In the genomic region with DNA sequence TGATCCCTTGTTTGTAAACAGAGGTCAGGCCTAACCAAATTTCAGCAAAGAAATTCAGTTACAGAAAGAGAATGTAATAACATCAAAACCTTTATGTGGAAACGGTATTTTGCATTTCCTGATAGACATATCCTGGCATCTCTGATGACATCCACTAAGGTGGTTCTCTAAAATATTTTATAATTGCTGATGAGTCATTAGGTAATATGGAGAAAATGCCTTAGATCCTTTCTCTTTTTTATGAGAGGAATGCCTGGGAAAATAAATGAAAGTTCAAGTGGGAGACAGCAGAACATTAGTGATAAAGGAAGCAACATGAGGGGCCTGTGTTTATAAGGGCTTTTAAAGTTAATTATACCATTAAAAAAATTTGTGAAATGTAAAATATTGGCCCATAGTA, we compare ENCODE assay signal across 1 cellular context.
TF ChIP-seq lines count a peak whose summit lies in the region.

No MANE protein-coding gene starts in this region.

TF ChIP-seq in SK-N-SH treated with all-trans-retinoic acid at 6 μM for 48 hours, 23 proteins besides CTCF, POLR2A, EP300 and RAD21 (continued from another document):
- TF ChIP-seq, protein P1, sequence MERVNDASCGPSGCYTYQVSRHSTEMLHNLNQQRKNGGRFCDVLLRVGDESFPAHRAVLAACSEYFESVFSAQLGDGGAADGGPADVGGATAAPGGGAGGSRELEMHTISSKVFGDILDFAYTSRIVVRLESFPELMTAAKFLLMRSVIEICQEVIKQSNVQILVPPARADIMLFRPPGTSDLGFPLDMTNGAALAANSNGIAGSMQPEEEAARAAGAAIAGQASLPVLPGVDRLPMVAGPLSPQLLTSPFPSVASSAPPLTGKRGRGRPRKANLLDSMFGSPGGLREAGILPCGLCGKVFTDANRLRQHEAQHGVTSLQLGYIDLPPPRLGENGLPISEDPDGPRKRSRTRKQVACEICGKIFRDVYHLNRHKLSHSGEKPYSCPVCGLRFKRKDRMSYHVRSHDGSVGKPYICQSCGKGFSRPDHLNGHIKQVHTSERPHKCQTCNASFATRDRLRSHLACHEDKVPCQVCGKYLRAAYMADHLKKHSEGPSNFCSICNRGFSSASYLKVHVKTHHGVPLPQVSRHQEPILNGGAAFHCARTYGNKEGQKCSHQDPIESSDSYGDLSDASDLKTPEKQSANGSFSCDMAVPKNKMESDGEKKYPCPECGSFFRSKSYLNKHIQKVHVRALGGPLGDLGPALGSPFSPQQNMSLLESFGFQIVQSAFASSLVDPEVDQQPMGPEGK (CRISPR knock-in tag; IDR thresholded peaks at IDR 0.05; ENCODE audit: borderline replicate concordance): peak; percentile 52; the same call in 1 of the 2 replicates
- TF ChIP-seq, protein P2, sequence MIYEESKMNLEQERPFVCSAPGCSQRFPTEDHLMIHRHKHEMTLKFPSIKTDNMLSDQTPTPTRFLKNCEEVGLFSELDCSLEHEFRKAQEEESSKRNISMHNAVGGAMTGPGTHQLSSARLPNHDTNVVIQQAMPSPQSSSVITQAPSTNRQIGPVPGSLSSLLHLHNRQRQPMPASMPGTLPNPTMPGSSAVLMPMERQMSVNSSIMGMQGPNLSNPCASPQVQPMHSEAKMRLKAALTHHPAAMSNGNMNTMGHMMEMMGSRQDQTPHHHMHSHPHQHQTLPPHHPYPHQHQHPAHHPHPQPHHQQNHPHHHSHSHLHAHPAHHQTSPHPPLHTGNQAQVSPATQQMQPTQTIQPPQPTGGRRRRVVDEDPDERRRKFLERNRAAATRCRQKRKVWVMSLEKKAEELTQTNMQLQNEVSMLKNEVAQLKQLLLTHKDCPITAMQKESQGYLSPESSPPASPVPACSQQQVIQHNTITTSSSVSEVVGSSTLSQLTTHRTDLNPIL (CRISPR knock-in tag; IDR thresholded peaks at IDR 0.05; ENCODE audit: low read depth): peak; percentile 80
- TF ChIP-seq ZNF565 (CRISPR knock-in tag; conservative IDR thresholded peaks at IDR 0.05; ENCODE audit: low read depth): no peak
- TF ChIP-seq ZC3H10 (CRISPR knock-in tag; IDR thresholded peaks at IDR 0.05): no peak
- no peak for TF ChIP-seq ZFP30 (CRISPR knock-in tag; IDR thresholded peaks at IDR 0.05)
- TF ChIP-seq RARB (CRISPR knock-in tag; IDR thresholded peaks at IDR 0.05): no peak
- TF ChIP-seq SNAI2 (CRISPR knock-in tag; IDR thresholded peaks at IDR 0.05): no peak
- no peak for TF ChIP-seq ZFP3 (CRISPR knock-in tag; IDR thresholded peaks at IDR 0.05)
- no peak for TF ChIP-seq PPARA (CRISPR knock-in tag; IDR thresholded peaks at IDR 0.05; ENCODE audit: borderline replicate concordance)
- TF ChIP-seq CSDC2 (CRISPR knock-in tag; IDR thresholded peaks at IDR 0.05): no peak
- TF ChIP-seq, protein P3, sequence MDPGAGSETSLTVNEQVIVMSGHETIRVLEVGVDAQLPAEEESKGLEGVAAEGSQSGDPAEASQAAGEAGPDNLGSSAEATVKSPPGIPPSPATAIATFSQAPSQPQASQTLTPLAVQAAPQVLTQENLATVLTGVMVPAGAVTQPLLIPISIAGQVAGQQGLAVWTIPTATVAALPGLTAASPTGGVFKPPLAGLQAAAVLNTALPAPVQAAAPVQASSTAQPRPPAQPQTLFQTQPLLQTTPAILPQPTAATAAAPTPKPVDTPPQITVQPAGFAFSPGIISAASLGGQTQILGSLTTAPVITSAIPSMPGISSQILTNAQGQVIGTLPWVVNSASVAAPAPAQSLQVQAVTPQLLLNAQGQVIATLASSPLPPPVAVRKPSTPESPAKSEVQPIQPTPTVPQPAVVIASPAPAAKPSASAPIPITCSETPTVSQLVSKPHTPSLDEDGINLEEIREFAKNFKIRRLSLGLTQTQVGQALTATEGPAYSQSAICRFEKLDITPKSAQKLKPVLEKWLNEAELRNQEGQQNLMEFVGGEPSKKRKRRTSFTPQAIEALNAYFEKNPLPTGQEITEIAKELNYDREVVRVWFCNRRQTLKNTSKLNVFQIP (CRISPR knock-in tag; IDR thresholded peaks at IDR 0.05; ENCODE audit: borderline replicate concordance, low read depth): no peak
